24 cellular contexts compared by ENCODE assay signal in genomic region chr3:73804204-73804603, GRCh38.
"Had no signal": no experiment of that assay in that cellular context is flagged by ENCODE, and none has a peak within 500 bp of the region (broad histone marks: within the 10 kb centered on the region; RNA-seq: fewer than 3 reads in every experiment).

No MANE protein-coding gene starts in this region.

- H3K36me3 Mint-ChIP-seq: activated CD8-positive, alpha-beta memory T cell treated with anti-CD3 and anti-CD28 coated beads, Interleukin-2, amount 10 ng/mL, durations not matched to agents 7 days and 5 days; activated naive CD4-positive, alpha-beta T cell treated with anti-CD3 and anti-CD28 coated beads, Interleukin-2, amount 50 U/mL, for 24 hours had no signal

- H3K36me3 ChIP-seq: brain microvascular endothelial cell, cardiac muscle cell, SJSA1 had no signal

- H3K27ac Mint-ChIP-seq: activated CD8-positive, alpha-beta memory T cell treated with anti-CD3 and anti-CD28 coated beads, Interleukin-2, amount 10 ng/mL, durations not matched to agents 7 days and 5 days; activated naive CD4-positive, alpha-beta T cell treated with anti-CD3 and anti-CD28 coated beads, Interleukin-2, amount 50 U/mL, for 24 hours; activated naive CD8-positive, alpha-beta T cell treated with anti-CD3 and anti-CD28 coated beads, Interleukin-2, amount 50 U/mL, for 24 hours; activated T-cell treated with anti-CD3 and anti-CD28 coated beads, Interleukin-2, amount 50 U/mL, for 24 hours; activated T-helper 1 cell treated with anti-CD3 and anti-CD28 coated beads, Interleukin-12 subunit alpha, Interleukin-12 subunit beta, Interleukin-2, Interleukin-4 antibody, amounts not matched to agents 30 ng/mL and 10 ng/mL and 1 ng/mL, durations not matched to agents 14 hours and 24 hours and 36 hours; T-helper 1 cell treated with Interleukin-12 subunit alpha and Interleukin-12 subunit beta and Interleukin-4 antibody, amounts not matched to agents 30 μg/mL and 1 μg/mL, for 36 hours had no signal

- H3K4me1 Mint-ChIP-seq: activated CD8-positive, alpha-beta memory T cell treated with anti-CD3 and anti-CD28 coated beads, Interleukin-2, amount 10 ng/mL, durations not matched to agents 7 days and 5 days; activated naive CD4-positive, alpha-beta T cell treated with anti-CD3 and anti-CD28 coated beads, Interleukin-2, amount 50 U/mL, for 24 hours; activated naive CD8-positive, alpha-beta T cell treated with anti-CD3 and anti-CD28 coated beads, Interleukin-2, amount 50 U/mL, for 24 hours had no signal

- H3K4me3 ChIP-seq: cardiac muscle cell, SJSA1 had no signal

- H3K27me3 Mint-ChIP-seq: activated CD8-positive, alpha-beta memory T cell treated with anti-CD3 and anti-CD28 coated beads, Interleukin-2, amount 10 ng/mL, durations not matched to agents 7 days and 5 days; activated naive CD4-positive, alpha-beta T cell treated with anti-CD3 and anti-CD28 coated beads, Interleukin-2, amount 50 U/mL, for 24 hours; activated naive CD8-positive, alpha-beta T cell treated with anti-CD3 and anti-CD28 coated beads, Interleukin-2, amount 50 U/mL, for 24 hours; activated T-cell treated with anti-CD3 and anti-CD28 coated beads, Interleukin-2, amount 50 U/mL, for 24 hours had no signal

- H3K27ac ChIP-seq: brain microvascular endothelial cell, cardiac muscle cell, SJSA1 had no signal

- H3K9me3 Mint-ChIP-seq: activated naive CD4-positive, alpha-beta T cell treated with anti-CD3 and anti-CD28 coated beads, Interleukin-2, amount 50 U/mL, for 24 hours; activated naive CD8-positive, alpha-beta T cell treated with anti-CD3 and anti-CD28 coated beads, Interleukin-2, amount 50 U/mL, for 24 hours; T-helper 1 cell treated with Interleukin-12 subunit alpha and Interleukin-12 subunit beta and Interleukin-4 antibody, amounts not matched to agents 30 μg/mL and 1 μg/mL, for 36 hours had no signal

- H3K4me1 ChIP-seq: SJSA1 had no signal

- H3K27me3 ChIP-seq: brain microvascular endothelial cell, cardiac muscle cell, SJSA1 had no signal

- DNase-seq: activated CD4-positive, alpha-beta T cell treated with anti-CD3 and anti-CD28 coated beads for 48 hours; activated CD4-positive, alpha-beta T cell treated with anti-CD3 and anti-CD28 coated beads, Interleukin-2, amount 50 U/mL, for 48 hours; activated CD4-positive, CD25-positive, alpha-beta regulatory T cell treated with anti-CD3 and anti-CD28 coated beads, Interleukin-2, amount 50 U/mL, for 72 hours; activated CD8-positive, alpha-beta memory T cell treated with anti-CD3 and anti-CD28 coated beads, Interleukin-2, amount 10 ng/mL, durations not matched to agents 7 days and 5 days; activated effector memory CD4-positive, alpha-beta T cell treated with Interleukin-2 at 50 U/mL for 16 hours; activated naive CD4-positive, alpha-beta T cell; activated naive CD8-positive, alpha-beta T cell treated with anti-CD3 and anti-CD28 coated beads, Interleukin-2, amount 50 U/mL, for 24 hours; activated T-cell treated with anti-CD3 and anti-CD28 coated beads, Interleukin-2, amount 50 U/mL, for 24 hours; amniotic stem cell; brain microvascular endothelial cell; Kasumi-1; KBM-7; NCI-H1048; NCI-H146; NCI-H187 treated with DMSO at 0.1 percent for 48 hours; NCI-H2081 treated with DMSO at 0.1 percent for 48 hours; NCI-H226; PC-3; SHP77 had no signal

- H3K9me3 ChIP-seq: SJSA1 had no signal

- ATAC-seq: activated CD8-positive, alpha-beta memory T cell treated with anti-CD3 and anti-CD28 coated beads, Interleukin-2, amount 10 ng/mL, durations not matched to agents 7 days and 5 days; activated naive CD8-positive, alpha-beta T cell treated with anti-CD3 and anti-CD28 coated beads, Interleukin-2, amount 50 U/mL, for 24 hours; PC-3 had no signal

- H3K4me3 Mint-ChIP-seq: activated CD8-positive, alpha-beta memory T cell treated with anti-CD3 and anti-CD28 coated beads, Interleukin-2, amount 10 ng/mL, durations not matched to agents 7 days and 5 days; activated naive CD4-positive, alpha-beta T cell treated with anti-CD3 and anti-CD28 coated beads, Interleukin-2, amount 50 U/mL, for 24 hours; activated naive CD8-positive, alpha-beta T cell treated with anti-CD3 and anti-CD28 coated beads, Interleukin-2, amount 50 U/mL, for 24 hours; activated T-cell treated with anti-CD3 and anti-CD28 coated beads, Interleukin-2, amount 50 U/mL, for 24 hours; activated T-helper 1 cell treated with anti-CD3 and anti-CD28 coated beads, Interleukin-12 subunit alpha, Interleukin-12 subunit beta, Interleukin-2, Interleukin-4 antibody, amounts not matched to agents 30 ng/mL and 10 ng/mL and 1 ng/mL, durations not matched to agents 14 hours and 24 hours and 36 hours; T-helper 1 cell treated with Interleukin-12 subunit alpha and Interleukin-12 subunit beta and Interleukin-4 antibody, amounts not matched to agents 30 μg/mL and 1 μg/mL, for 36 hours had no signal
